ENCODE assay signal across 36 cellular contexts in the genomic region with DNA sequence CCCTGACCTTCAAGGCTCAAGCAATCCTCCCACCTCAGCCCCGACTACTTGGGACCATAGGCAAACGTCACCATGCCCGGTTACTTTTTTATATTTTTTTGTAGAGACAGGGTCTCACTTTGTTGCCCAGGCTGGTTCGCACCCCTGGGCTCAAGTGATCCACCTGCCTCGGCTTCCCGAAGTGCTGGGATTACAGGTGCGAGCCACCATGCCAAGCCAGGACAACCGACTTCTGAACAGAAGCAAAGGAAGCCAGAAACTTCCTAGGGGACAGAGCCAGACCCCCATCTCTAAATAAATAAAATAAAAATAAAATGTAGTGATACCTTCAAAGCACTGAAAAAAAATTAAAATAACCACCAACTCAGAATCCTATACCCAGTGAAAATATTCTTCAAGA.
"Had no signal": no experiment of that assay in that cellular context is flagged by ENCODE, and none has a peak within 500 bp of the region (broad histone marks: within the 10 kb centered on the region; RNA-seq: fewer than 3 reads in every experiment).

No MANE protein-coding gene starts in this region.

- H3K9me3 ChIP-seq: ascending aorta had no signal

- H3K36me3 ChIP-seq: ascending aorta, cardiac muscle cell had no signal

- H3K9me3 Mint-ChIP-seq: activated B cell treated with CpG ODN at 0.5 μM for 24 hours; activated CD4-positive, alpha-beta memory T cell treated with anti-CD3 and anti-CD28 coated beads for 36 hours; activated CD4-positive, alpha-beta T cell treated with anti-CD3 and anti-CD28 coated beads, Interleukin-2, amount 10 ng/mL, durations not matched to agents 24 days and 14 days; activated naive CD4-positive, alpha-beta T cell treated with anti-CD3 and anti-CD28 coated beads, Interleukin-2, amount 10 ng/mL, durations not matched to agents 7 days and 5 days; activated naive CD4-positive, alpha-beta T cell treated with anti-CD3 and anti-CD28 coated beads, Interleukin-2, amount 50 U/mL, for 24 hours; activated naive CD8-positive, alpha-beta T cell treated with anti-CD3 and anti-CD28 coated beads, Interleukin-2, amount 10 ng/mL, durations not matched to agents 7 days and 5 days; activated naive CD8-positive, alpha-beta T cell treated with anti-CD3 and anti-CD28 coated beads, Interleukin-2, amount 50 U/mL, for 24 hours; activated T-cell treated with anti-CD3 and anti-CD28 coated beads, Interleukin-2, amount 50 U/mL, for 4 hours; activated T-cell treated with anti-CD3 and anti-CD28 coated beads, Interleukin-2, amount 50 U/mL, for 72 hours; activated T-helper 1 cell treated with anti-CD3 and anti-CD28 coated beads, Interleukin-12 subunit alpha, Interleukin-12 subunit beta, Interleukin-2, Interleukin-4 antibody, amounts not matched to agents 30 ng/mL and 10 ng/mL and 1 ng/mL, durations not matched to agents 14 hours and 24 hours and 36 hours; activated T-helper 17 cell treated with anti-CD3 and anti-CD28 coated beads, Interleukin-2, amount 50 U/mL, for 72 hours; brain; central memory CD8-positive, alpha-beta T cell; T-helper 1 cell treated with Interleukin-12 subunit alpha and Interleukin-12 subunit beta and Interleukin-4 antibody, amounts not matched to agents 30 μg/mL and 1 μg/mL, for 36 hours; T-helper 2 cell treated with Interferon-gamma antibody and Interleukin-4, amounts not matched to agents 5 μg/mL and 100 μg/mL, for 36 hours had no signal

- H3K27ac Mint-ChIP-seq: activated B cell treated with CpG ODN at 0.5 μM for 24 hours; activated CD4-positive, alpha-beta memory T cell treated with anti-CD3 and anti-CD28 coated beads for 36 hours; activated CD4-positive, alpha-beta T cell treated with anti-CD3 and anti-CD28 coated beads, Interleukin-2, amount 10 ng/mL, durations not matched to agents 24 days and 14 days; activated naive CD4-positive, alpha-beta T cell treated with anti-CD3 and anti-CD28 coated beads, Interleukin-2, amount 10 ng/mL, durations not matched to agents 7 days and 5 days; activated naive CD4-positive, alpha-beta T cell treated with anti-CD3 and anti-CD28 coated beads, Interleukin-2, amount 50 U/mL, for 24 hours; activated naive CD8-positive, alpha-beta T cell; activated naive CD8-positive, alpha-beta T cell treated with anti-CD3 and anti-CD28 coated beads, Interleukin-2, amount 10 ng/mL, durations not matched to agents 7 days and 5 days; activated naive CD8-positive, alpha-beta T cell treated with anti-CD3 and anti-CD28 coated beads, Interleukin-2, amount 50 U/mL, for 24 hours; activated T-cell treated with anti-CD3 and anti-CD28 coated beads, Interleukin-2, amount 50 U/mL, for 72 hours; activated T-helper 1 cell treated with anti-CD3 and anti-CD28 coated beads, Interleukin-12 subunit alpha, Interleukin-12 subunit beta, Interleukin-2, Interleukin-4 antibody, amounts not matched to agents 30 ng/mL and 10 ng/mL and 1 ng/mL, durations not matched to agents 14 hours and 24 hours and 36 hours; activated T-helper 17 cell treated with anti-CD3 and anti-CD28 coated beads, Interleukin-2, amount 50 U/mL, for 72 hours; brain; T-helper 1 cell treated with Interleukin-12 subunit alpha and Interleukin-12 subunit beta and Interleukin-4 antibody, amounts not matched to agents 30 μg/mL and 1 μg/mL, for 36 hours; T-helper 2 cell treated with Interferon-gamma antibody and Interleukin-4, amounts not matched to agents 5 μg/mL and 100 μg/mL, for 36 hours had no signal

- H3K4me3 Mint-ChIP-seq: activated B cell treated with CpG ODN at 0.5 μM for 24 hours; activated CD4-positive, alpha-beta memory T cell treated with anti-CD3 and anti-CD28 coated beads for 36 hours; activated CD4-positive, alpha-beta T cell treated with anti-CD3 and anti-CD28 coated beads, Interleukin-2, amount 10 ng/mL, durations not matched to agents 24 days and 14 days; activated naive CD4-positive, alpha-beta T cell treated with anti-CD3 and anti-CD28 coated beads, Interleukin-2, amount 10 ng/mL, durations not matched to agents 7 days and 5 days; activated naive CD4-positive, alpha-beta T cell treated with anti-CD3 and anti-CD28 coated beads, Interleukin-2, amount 50 U/mL, for 24 hours; activated naive CD8-positive, alpha-beta T cell; activated naive CD8-positive, alpha-beta T cell treated with anti-CD3 and anti-CD28 coated beads, Interleukin-2, amount 10 ng/mL, durations not matched to agents 7 days and 5 days; activated naive CD8-positive, alpha-beta T cell treated with anti-CD3 and anti-CD28 coated beads, Interleukin-2, amount 50 U/mL, for 24 hours; activated T-cell treated with anti-CD3 and anti-CD28 coated beads, Interleukin-2, amount 50 U/mL, for 4 hours; activated T-cell treated with anti-CD3 and anti-CD28 coated beads, Interleukin-2, amount 50 U/mL, for 72 hours; activated T-helper 1 cell treated with anti-CD3 and anti-CD28 coated beads, Interleukin-12 subunit alpha, Interleukin-12 subunit beta, Interleukin-2, Interleukin-4 antibody, amounts not matched to agents 30 ng/mL and 10 ng/mL and 1 ng/mL, durations not matched to agents 14 hours and 24 hours and 36 hours; activated T-helper 17 cell treated with anti-CD3 and anti-CD28 coated beads, Interleukin-2, amount 50 U/mL, for 72 hours; brain; central memory CD8-positive, alpha-beta T cell; T-helper 1 cell treated with Interleukin-12 subunit alpha and Interleukin-12 subunit beta and Interleukin-4 antibody, amounts not matched to agents 30 μg/mL and 1 μg/mL, for 36 hours; T-helper 2 cell treated with Interferon-gamma antibody and Interleukin-4, amounts not matched to agents 5 μg/mL and 100 μg/mL, for 36 hours had no signal

- H3K27ac ChIP-seq: ascending aorta, cardiac muscle cell, VCaP had no signal

- H3K4me3 ChIP-seq: ascending aorta, cardiac muscle cell had no signal

- H3K27me3 ChIP-seq: ascending aorta, cardiac muscle cell had no signal

- DNase-seq: activated B cell treated with CpG ODN at 0.5 μM for 24 hours; activated CD4-positive, alpha-beta memory T cell treated with anti-CD3 and anti-CD28 coated beads for 36 hours; activated CD4-positive, alpha-beta T cell treated with anti-CD3 and anti-CD28 coated beads for 4 hours; activated CD4-positive, alpha-beta T cell treated with anti-CD3 and anti-CD28 coated beads, Interleukin-2, amount 10 ng/mL, durations not matched to agents 24 days and 14 days; activated CD4-positive, alpha-beta T cell treated with anti-CD3 and anti-CD28 coated beads, Interleukin-2, amount 50 U/mL, for 1 hour; activated CD4-positive, alpha-beta T cell treated with anti-CD3 and anti-CD28 coated beads, Interleukin-2, amount 50 U/mL, for 4 hours; activated CD4-positive, CD25-positive, alpha-beta regulatory T cell treated with anti-CD3 and anti-CD28 coated beads, Interleukin-2, amount 50 U/mL, for 72 hours; activated CD8-positive, alpha-beta memory T cell treated with anti-CD3 and anti-CD28 coated beads, Interleukin-2, amount 50 U/mL, for 4 hours; activated effector memory CD4-positive, alpha-beta T cell treated with anti-CD3 and anti-CD28 coated beads, Interleukin-2, amount 50 U/mL, for 16 hours; activated naive CD4-positive, alpha-beta T cell treated with anti-CD3 and anti-CD28 coated beads, Interleukin-2, amount 10 ng/mL, durations not matched to agents 7 days and 5 days; activated naive CD4-positive, alpha-beta T cell treated with Interleukin-2 at 50 U/mL for 16 hours; activated naive CD8-positive, alpha-beta T cell treated with anti-CD3 and anti-CD28 coated beads, Interleukin-2, amount 10 ng/mL, durations not matched to agents 7 days and 5 days; activated naive CD8-positive, alpha-beta T cell treated with anti-CD3 and anti-CD28 coated beads, Interleukin-2, amount 50 U/mL, for 24 hours; activated T-cell treated with anti-CD3 and anti-CD28 coated beads for 4 hours; activated T-cell treated with anti-CD3 and anti-CD28 coated beads, Interleukin-2, amount 50 U/mL, for 1 hour; activated T-cell treated with anti-CD3 and anti-CD28 coated beads, Interleukin-2, amount 50 U/mL, for 4 hours; activated T-cell treated with anti-CD3 and anti-CD28 coated beads, Interleukin-2, amount 50 U/mL, for 72 hours; amygdala; anterior cingulate cortex; caudate nucleus; cerebellar nuclear complex; SW 1271; T-helper 1 cell; T-helper 2 cell; T-helper 9 cell had no signal

- H3K4me1 ChIP-seq: ascending aorta had no signal

- H3K4me1 Mint-ChIP-seq: brain had no signal

- H3K36me3 Mint-ChIP-seq: activated CD4-positive, alpha-beta memory T cell treated with anti-CD3 and anti-CD28 coated beads for 36 hours; activated naive CD4-positive, alpha-beta T cell treated with anti-CD3 and anti-CD28 coated beads, Interleukin-2, amount 10 ng/mL, durations not matched to agents 7 days and 5 days; activated naive CD4-positive, alpha-beta T cell treated with anti-CD3 and anti-CD28 coated beads, Interleukin-2, amount 50 U/mL, for 24 hours; activated naive CD8-positive, alpha-beta T cell; brain had no signal

- H3K27me3 Mint-ChIP-seq: activated naive CD4-positive, alpha-beta T cell treated with anti-CD3 and anti-CD28 coated beads, Interleukin-2, amount 50 U/mL, for 24 hours; activated naive CD8-positive, alpha-beta T cell; activated naive CD8-positive, alpha-beta T cell treated with anti-CD3 and anti-CD28 coated beads, Interleukin-2, amount 50 U/mL, for 24 hours; activated T-helper 17 cell treated with anti-CD3 and anti-CD28 coated beads, Interleukin-2, amount 50 U/mL, for 72 hours had no signal
